Comparison of ENCODE assay signal across 8 cellular contexts in the genomic region with DNA sequence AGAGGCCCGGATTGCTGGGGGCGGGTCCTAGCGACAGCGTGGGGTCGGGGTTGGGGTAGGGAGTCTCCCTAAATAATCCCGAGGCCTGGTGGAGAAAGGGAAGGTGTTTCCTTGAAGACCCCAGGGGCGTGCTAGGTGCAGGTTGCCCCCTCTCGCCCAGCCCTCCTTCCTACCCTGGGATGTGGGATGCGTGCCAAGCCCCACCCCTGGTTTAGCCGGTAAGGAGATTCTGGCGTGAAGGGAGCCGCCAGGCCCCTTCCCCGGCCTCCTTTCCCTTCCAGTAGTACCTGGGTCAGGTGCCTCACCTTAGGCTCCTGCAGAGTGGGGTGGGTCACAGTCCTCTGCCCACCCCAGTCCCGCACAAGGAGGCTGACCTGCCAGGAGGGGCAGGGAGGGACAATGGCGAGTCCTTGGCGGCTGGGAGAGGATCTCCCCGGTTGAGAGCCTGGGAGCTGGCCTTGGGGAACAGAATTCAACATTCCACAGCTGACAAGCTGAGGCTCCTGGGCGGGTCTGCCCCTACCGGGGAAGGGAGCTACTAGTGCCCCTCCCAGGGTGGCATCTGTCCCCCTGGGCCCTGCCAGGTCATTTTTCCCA. TPM values are rescaled to one million over a fixed set of nuclear protein-coding genes. Genes with fewer than 3 reads are reported as not detected.
DNase-seq lines count a peak whose midpoint lies in the region; ATAC-seq and TF ChIP-seq lines count a peak whose summit lies in the region.

No MANE protein-coding gene starts in this region.

- peaks cover 4% of the 10 kb centered on the region for H3K36me3 Mint-ChIP-seq in activated CD4-positive, alpha-beta memory T cell treated with anti-CD3 and anti-CD28 coated beads for 36 hours
- no peaks in the 10 kb centered on the region for H3K36me3 Mint-ChIP-seq in osteocyte (ENCODE audit: unreplicated experiment)

- H3K4me3 ChIP-seq in HEK293 (ENCODE audit: low read depth, low read length) = peak overlapping the region; percentile 64

- peak overlapping the region; percentile 86 for H3K4me3 Mint-ChIP-seq in activated CD4-positive, alpha-beta memory T cell treated with anti-CD3 and anti-CD28 coated beads for 36 hours
- H3K4me3 Mint-ChIP-seq in osteocyte (ENCODE audit: unreplicated experiment) = peak overlapping the region; percentile 82

- peak; percentile 44 for DNase-seq in AG20443 (ENCODE audit: low spot score)
- peak; percentile 34 for DNase-seq in activated CD4-positive, alpha-beta memory T cell treated with anti-CD3 and anti-CD28 coated beads for 36 hours
- peak; percentile 47 for DNase-seq in glomerular visceral epithelial cell (ENCODE audit: extremely low spot score)
- DNase-seq in osteocyte (ENCODE audit: extremely low spot score, unreplicated experiment) = no peak
- DNase-seq in posterior vena cava (ENCODE audit: low spot score) = no peak
- no peak for DNase-seq in NCI-H2107 (lab: John Stamatoyannopoulos, UW)

- peaks cover 56% of the 10 kb centered on the region for H3K4me1 Mint-ChIP-seq in activated CD4-positive, alpha-beta memory T cell treated with anti-CD3 and anti-CD28 coated beads for 36 hours (ENCODE audit: low read depth)
- H3K4me1 Mint-ChIP-seq in osteocyte (ENCODE audit: unreplicated experiment) = peaks cover 25% of the 10 kb centered on the region

- POLR2A ChIA-PET in HEK293 (lab: Yijun Ruan, JAX) = interaction anchor here (0.9 to 1.2 kb wide), 3 partner anchors 12 to 104 kb away, joined by 3 to 10 read pairs (median 4); partner anchors contain the start of genes EIF4E1B and SNCB
- POLR2A ChIA-PET in activated CD4-positive, alpha-beta memory T cell treated with anti-CD3 and anti-CD28 coated beads for 36 hours (lab: Charles Lee) = interaction anchor here (1.2 kb wide), 1 partner anchor 110 kb away, joined by 3 read pairs; the partner anchor contains the start of gene RNF44

- H3K9me3 ChIP-seq in HEK293 (ENCODE audit: control insufficient read depth, insufficient read depth, low read depth, low read length) = no peaks in the 10 kb centered on the region

- no peak for ATAC-seq in GM19023 (IDR thresholded peaks at IDR 0.05; ENCODE audit: unreplicated experiment)

- intact Hi-C loops in activated CD4-positive, alpha-beta memory T cell treated with anti-CD3 and anti-CD28 coated beads for 36 hours (cut with micrococcal nuclease) = loop anchor here (1.0 to 5.0 kb wide), 2 partner anchors 51 to 111 kb away; partner anchors contain the start of gene RNF44
- intact Hi-C loops in posterior vena cava (cut with DNase I) = no loop called here

- H3K27me3 Mint-ChIP-seq in activated CD4-positive, alpha-beta memory T cell treated with anti-CD3 and anti-CD28 coated beads for 36 hours = no peaks in the 10 kb centered on the region
- no peaks in the 10 kb centered on the region for H3K27me3 Mint-ChIP-seq in osteocyte (ENCODE audit: unreplicated experiment)

- 0 out of 2 replicates have a peak, but pooled peaks cover 2% of the 10 kb centered on the region for H3K4me1 ChIP-seq in HEK293 (ENCODE audit: control insufficient read depth, insufficient read depth, low read length)

- TF ChIP-seq CTCF in HEK293 (tag by site-specific recombination; IDR thresholded peaks at IDR 0.05) (no peak), osteocyte (IDR thresholded peaks at IDR 0.05) (no peak)

- CTCF ChIA-PET in HEK293 (lab: Yijun Ruan, JAX) = interaction anchor here (1.7 to 2.7 kb wide), 4 partner anchors 13 to 74 kb away, joined by 6 to 13 read pairs (median 8); no protein-coding TSS in a partner anchor
- CTCF ChIA-PET in activated CD4-positive, alpha-beta memory T cell treated with anti-CD3 and anti-CD28 coated beads for 36 hours (lab: Charles Lee) = interaction anchor here (0.7 to 8.9 kb wide), 3 partner anchors 10 to 17 kb away, joined by 3 to 65 read pairs (median 25); partner anchors contain the start of genes EIF4E1B and SNCB

- peak overlapping the region; percentile 78 for H3K27ac Mint-ChIP-seq in activated CD4-positive, alpha-beta memory T cell treated with anti-CD3 and anti-CD28 coated beads for 36 hours
- peak overlapping the region; percentile 38 for H3K27ac Mint-ChIP-seq in osteocyte (ENCODE audit: unreplicated experiment)

- peak overlapping the region; percentile 66; the same call in 1 of the 2 replicates for H3K27ac ChIP-seq in HEK293 (ENCODE audit: extremely low read depth, low read depth, low read length)

- H3K9me3 Mint-ChIP-seq in activated CD4-positive, alpha-beta memory T cell treated with anti-CD3 and anti-CD28 coated beads for 36 hours = no peaks in the 10 kb centered on the region
- no peaks in the 10 kb centered on the region for H3K9me3 Mint-ChIP-seq in osteocyte (ENCODE audit: unreplicated experiment)

- peaks cover 0 to 2% of the 10 kb centered on the region in 2 experiments; a peak in 1 of 3 replicates for H3K36me3 ChIP-seq in HEK293 (ENCODE audit: control insufficient read depth in 2 of 2, insufficient read depth in 1 of 2, low read length in 2 of 2)

TF ChIP-seq in HEK293, 187 proteins besides CTCF, POLR2A, EP300 and RAD21 (continues in another document):
- TF ChIP-seq ZSCAN30 (tag by site-specific recombination; IDR thresholded peaks at IDR 0.05) (no peak), ZNF175 (tag by site-specific recombination; IDR thresholded peaks at IDR 0.05) (no peak), SP3 (tag by site-specific recombination; IDR thresholded peaks at IDR 0.05) (peak; percentile 40), ZNF335 (tag by site-specific recombination; conservative IDR thresholded peaks at IDR 0.05) (peak; percentile 74), TCF7L2 (IDR thresholded peaks at IDR 0.05; ENCODE audit: borderline replicate concordance, low read depth, low read length) (no peak), ZNF366 (tag by site-specific recombination; conservative IDR thresholded peaks at IDR 0.05) (no peak), GFI1B (tag by site-specific recombination; IDR thresholded peaks at IDR 0.05) (no peak), ZNF274 (IDR thresholded peaks at IDR 0.05; ENCODE audit: low read length) (no peak), ZNF274 (tag by site-specific recombination; IDR thresholded peaks at IDR 0.05; ENCODE audit: borderline replicate concordance) (no peak), ZNF292 (tag by site-specific recombination; IDR thresholded peaks at IDR 0.05; ENCODE audit: borderline replicate concordance, low read depth) (no peak)
- TF ChIP-seq, protein P1, sequence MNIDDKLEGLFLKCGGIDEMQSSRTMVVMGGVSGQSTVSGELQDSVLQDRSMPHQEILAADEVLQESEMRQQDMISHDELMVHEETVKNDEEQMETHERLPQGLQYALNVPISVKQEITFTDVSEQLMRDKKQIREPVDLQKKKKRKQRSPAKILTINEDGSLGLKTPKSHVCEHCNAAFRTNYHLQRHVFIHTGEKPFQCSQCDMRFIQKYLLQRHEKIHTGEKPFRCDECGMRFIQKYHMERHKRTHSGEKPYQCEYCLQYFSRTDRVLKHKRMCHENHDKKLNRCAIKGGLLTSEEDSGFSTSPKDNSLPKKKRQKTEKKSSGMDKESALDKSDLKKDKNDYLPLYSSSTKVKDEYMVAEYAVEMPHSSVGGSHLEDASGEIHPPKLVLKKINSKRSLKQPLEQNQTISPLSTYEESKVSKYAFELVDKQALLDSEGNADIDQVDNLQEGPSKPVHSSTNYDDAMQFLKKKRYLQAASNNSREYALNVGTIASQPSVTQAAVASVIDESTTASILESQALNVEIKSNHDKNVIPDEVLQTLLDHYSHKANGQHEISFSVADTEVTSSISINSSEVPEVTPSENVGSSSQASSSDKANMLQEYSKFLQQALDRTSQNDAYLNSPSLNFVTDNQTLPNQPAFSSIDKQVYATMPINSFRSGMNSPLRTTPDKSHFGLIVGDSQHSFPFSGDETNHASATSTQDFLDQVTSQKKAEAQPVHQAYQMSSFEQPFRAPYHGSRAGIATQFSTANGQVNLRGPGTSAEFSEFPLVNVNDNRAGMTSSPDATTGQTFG (tag by site-specific recombination; IDR thresholded peaks at IDR 0.05; ENCODE audit: borderline replicate concordance) = no peak
- TF ChIP-seq, protein P2, sequence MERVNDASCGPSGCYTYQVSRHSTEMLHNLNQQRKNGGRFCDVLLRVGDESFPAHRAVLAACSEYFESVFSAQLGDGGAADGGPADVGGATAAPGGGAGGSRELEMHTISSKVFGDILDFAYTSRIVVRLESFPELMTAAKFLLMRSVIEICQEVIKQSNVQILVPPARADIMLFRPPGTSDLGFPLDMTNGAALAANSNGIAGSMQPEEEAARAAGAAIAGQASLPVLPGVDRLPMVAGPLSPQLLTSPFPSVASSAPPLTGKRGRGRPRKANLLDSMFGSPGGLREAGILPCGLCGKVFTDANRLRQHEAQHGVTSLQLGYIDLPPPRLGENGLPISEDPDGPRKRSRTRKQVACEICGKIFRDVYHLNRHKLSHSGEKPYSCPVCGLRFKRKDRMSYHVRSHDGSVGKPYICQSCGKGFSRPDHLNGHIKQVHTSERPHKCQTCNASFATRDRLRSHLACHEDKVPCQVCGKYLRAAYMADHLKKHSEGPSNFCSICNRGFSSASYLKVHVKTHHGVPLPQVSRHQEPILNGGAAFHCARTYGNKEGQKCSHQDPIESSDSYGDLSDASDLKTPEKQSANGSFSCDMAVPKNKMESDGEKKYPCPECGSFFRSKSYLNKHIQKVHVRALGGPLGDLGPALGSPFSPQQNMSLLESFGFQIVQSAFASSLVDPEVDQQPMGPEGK (tag by site-specific recombination; IDR thresholded peaks at IDR 0.05) = peak; percentile 70; the same call in 1 of the 2 replicates
- TF ChIP-seq, protein P3, sequence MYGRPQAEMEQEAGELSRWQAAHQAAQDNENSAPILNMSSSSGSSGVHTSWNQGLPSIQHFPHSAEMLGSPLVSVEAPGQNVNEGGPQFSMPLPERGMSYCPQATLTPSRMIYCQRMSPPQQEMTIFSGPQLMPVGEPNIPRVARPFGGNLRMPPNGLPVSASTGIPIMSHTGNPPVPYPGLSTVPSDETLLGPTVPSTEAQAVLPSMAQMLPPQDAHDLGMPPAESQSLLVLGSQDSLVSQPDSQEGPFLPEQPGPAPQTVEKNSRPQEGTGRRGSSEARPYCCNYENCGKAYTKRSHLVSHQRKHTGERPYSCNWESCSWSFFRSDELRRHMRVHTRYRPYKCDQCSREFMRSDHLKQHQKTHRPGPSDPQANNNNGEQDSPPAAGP (tag by site-specific recombination; IDR thresholded peaks at IDR 0.05) = 0 out of 2 replicates have a peak, but pooled peaks have one; percentile 44

RNA-seq across cellular contexts. Expression of gene TSPAN17, which starts 0.7 kb away (rescaled TPM):
- 10 to 100 TPM; 25.2 to 25.3 TPM for total RNA-seq in activated CD4-positive, alpha-beta memory T cell treated with anti-CD3 and anti-CD28 coated beads for 36 hours
- total RNA-seq in osteocyte = 41.8 and 45.5 TPM in 2 replicates
- total RNA-seq in posterior vena cava = 10 to 100 TPM; 15.7 to 18.5 TPM

RNA-seq across cellular contexts. Expression of gene EIF4E1B, which starts 17.5 kb away (rescaled TPM):
- not detected for total RNA-seq in activated CD4-positive, alpha-beta memory T cell treated with anti-CD3 and anti-CD28 coated beads for 36 hours
- total RNA-seq in osteocyte (not detected in 2 replicates), posterior vena cava (not detected)

RNA-seq across cellular contexts. Expression of gene SNCB, which starts 17.6 kb away (rescaled TPM):
- total RNA-seq in activated CD4-positive, alpha-beta memory T cell treated with anti-CD3 and anti-CD28 coated beads for 36 hours = under 1 TPM in 1 of 2 experiments, not detected in 1; 0.31 TPM
- total RNA-seq in osteocyte = not detected in 2 replicates
- not detected for total RNA-seq in posterior vena cava

RNA-seq across cellular contexts. Expression of gene GPRIN1, which starts 38.0 kb away (rescaled TPM):
- 1 to 10 TPM; 4.5 to 5.3 TPM for total RNA-seq in activated CD4-positive, alpha-beta memory T cell treated with anti-CD3 and anti-CD28 coated beads for 36 hours
- 1.6 TPM in 2 replicates for total RNA-seq in osteocyte
- 1 to 10 TPM in 1 of 2 donors, under 1 TPM in 1; 0.37 to 1.1 TPM for total RNA-seq in posterior vena cava

Comparison
In these comparisons a context has a peak if more than half of its experiments do, and no peak if none do; other contexts are left out.
1. DNase-seq: peak in AG20443 (single experiment), activated CD4-positive, alpha-beta memory T cell treated with anti-CD3 and anti-CD28 coated beads for 36 hours (single experiment) and glomerular visceral epithelial cell (single experiment); none in osteocyte (single experiment), posterior vena cava (single experiment) and NCI-H2107 (single experiment).